ENCODE assay signal across 8 cellular contexts in the genomic region with DNA sequence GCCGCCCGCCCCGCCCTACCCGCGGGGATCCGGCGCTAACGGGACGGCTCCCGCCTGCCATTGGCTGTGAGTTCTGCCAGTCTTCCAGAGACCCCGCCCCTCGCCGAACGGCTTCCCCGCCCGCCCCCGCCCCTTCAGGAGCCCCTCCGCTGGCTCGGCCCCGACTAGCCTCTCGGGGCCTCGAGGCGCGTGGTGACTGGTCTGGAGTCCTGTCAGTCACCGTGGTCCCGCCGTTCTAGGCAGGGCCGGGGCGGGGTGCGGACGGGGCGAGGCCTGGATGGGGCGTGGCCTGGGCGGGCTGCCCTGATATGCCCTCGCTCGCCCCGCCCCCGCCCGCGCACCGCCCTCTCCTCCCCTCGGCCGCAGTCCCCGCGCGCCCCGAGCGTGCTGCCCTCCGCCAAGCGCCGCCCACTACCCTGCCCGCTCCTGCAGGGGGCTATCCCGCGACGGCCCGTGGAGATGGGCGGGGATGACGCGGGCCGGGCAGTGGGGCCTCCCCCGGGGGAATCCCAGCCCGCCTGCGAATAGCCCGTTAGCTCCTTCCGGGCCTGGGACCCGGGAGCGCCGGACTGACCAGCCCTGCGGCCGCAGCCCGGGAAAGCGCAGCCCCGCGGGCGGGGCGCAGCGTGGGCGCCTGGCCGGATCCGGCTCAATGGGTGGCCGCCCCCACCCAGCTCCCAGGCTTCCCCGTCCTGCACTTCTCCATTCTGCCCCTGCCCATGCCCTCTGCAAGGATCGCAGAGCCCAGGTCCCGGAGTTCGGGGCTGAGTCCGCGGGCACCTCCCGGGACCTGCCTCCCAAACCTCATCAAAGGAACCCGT. TPM values are rescaled to one million over a fixed set of nuclear protein-coding genes. Genes with fewer than 3 reads are reported as not detected.
DNase-seq lines count a peak whose midpoint lies in the region; ATAC-seq and TF ChIP-seq lines count a peak whose summit lies in the region.

No MANE protein-coding gene starts in this region.

- no peaks in the 10 kb centered on the region for H3K27me3 ChIP-seq in SK-N-SH (ENCODE audit: insufficient read depth)
- H3K27me3 ChIP-seq in thoracic aorta (replicated peaks; ENCODE audit: insufficient read depth): no peaks in the 10 kb centered on the region

- H4K20me1 ChIP-seq in SK-N-SH (ENCODE audit: insufficient read depth): no peaks in the 10 kb centered on the region

- no peaks in the 10 kb centered on the region for H3K9me2 ChIP-seq in SK-N-SH

- POLR2A ChIA-PET in SK-N-SH (lab: Yijun Ruan, JAX): no interaction called here

- H3K36me3 Mint-ChIP-seq in activated naive CD4-positive, alpha-beta T cell treated with anti-CD3 and anti-CD28 coated beads, Interleukin-2, amount 50 U/mL, for 72 hours: no peaks in the 10 kb centered on the region
- no peaks in the 10 kb centered on the region for H3K36me3 Mint-ChIP-seq in glutamatergic neuron (ENCODE audit: unreplicated experiment)
- peaks cover 4% of the 10 kb centered on the region for H3K36me3 Mint-ChIP-seq in osteocyte (ENCODE audit: unreplicated experiment)

- H3K4me3 Mint-ChIP-seq in glutamatergic neuron (ENCODE audit: unreplicated experiment) (peak overlapping the region; percentile 91), osteocyte (ENCODE audit: unreplicated experiment) (peak overlapping the region; percentile 90)

- no peak for TF ChIP-seq EP300 in SK-N-SH (IDR thresholded peaks at IDR 0.05; ENCODE audit: borderline replicate concordance in 1 of 2, low read depth in 1 of 2, low read length in 1 of 2)

- no peak for TF ChIP-seq RAD21 in SK-N-SH (IDR thresholded peaks at IDR 0.05; ENCODE audit: low read length)

- peak overlapping the region; percentile 99 for H2AFZ ChIP-seq in SK-N-SH (ENCODE audit: low read depth)

- no peaks in the 10 kb centered on the region for H3K79me2 ChIP-seq in SK-N-SH (ENCODE audit: insufficient read depth)

- H3K27ac Mint-ChIP-seq in activated naive CD4-positive, alpha-beta T cell treated with anti-CD3 and anti-CD28 coated beads, Interleukin-2, amount 50 U/mL, for 72 hours: peak overlapping the region; percentile 82 to 95
- no peak overlapping the region for H3K27ac Mint-ChIP-seq in glutamatergic neuron (ENCODE audit: unreplicated experiment)
- H3K27ac Mint-ChIP-seq in osteocyte (ENCODE audit: unreplicated experiment): peak overlapping the region; percentile 95

- TF ChIP-seq CTCF in SK-N-SH (IDR thresholded peaks at IDR 0.05) (no peak), glutamatergic neuron (IDR thresholded peaks at IDR 0.05; ENCODE audit: partially characterized antibody, unreplicated experiment) (no peak), osteocyte (IDR thresholded peaks at IDR 0.05) (peak; percentile 18), thoracic aorta (IDR thresholded peaks at IDR 0.05) (peak; percentile 25)

- CTCF ChIA-PET in SK-N-SH (lab: Yijun Ruan, JAX): interaction anchor here (0.9 to 2.4 kb wide), 4 partner anchors 12 to 127 kb away, joined by 3 to 16 read pairs (median 4); no protein-coding TSS in a partner anchor

- H3K27ac ChIP-seq in SK-N-SH (ENCODE audit: low read depth in 2 of 2, low read length in 1 of 2) (peak overlapping the region; percentile 24 to 53; a peak in 3 of 4 replicates), thoracic aorta (peak overlapping the region; percentile 74 to 88)

- under 1% methylated on average over 31 of the region's 89 CpGs for WGBS in SK-N-SH (ENCODE audit: low lambda C conversion rate)

- ATAC-seq in HG02642 (IDR thresholded peaks at IDR 0.05; ENCODE audit: poor library complexity, unreplicated experiment) (peak; percentile 94), thoracic aorta (ENCODE audit: insufficient number of reproducible peaks, low FRiP score, low read depth) (peak; percentile 91)
- ATAC-seq in activated naive CD4-positive, alpha-beta T cell treated with anti-CD3 and anti-CD28 coated beads, Interleukin-2, amount 50 U/mL, for 72 hours: peak; percentile 90 to 97

- H3K9me3 ChIP-seq in SK-N-SH (no peaks in the 10 kb centered on the region), thoracic aorta (no peaks in the 10 kb centered on the region)

- H3K9ac ChIP-seq in SK-N-SH: peak overlapping the region; percentile 85

- H3F3A ChIP-seq in SK-N-SH (replicated peaks; ENCODE audit: insufficient read depth): peaks cover 9% of the 10 kb centered on the region

- peak; percentile 38 for TF ChIP-seq POLR2A in GM10847 (IDR thresholded peaks at IDR 0.05; ENCODE audit: extremely low read depth, insufficient read length)

- H3K4me2 ChIP-seq in SK-N-SH: peak overlapping the region; percentile 100

- H3K4me1 ChIP-seq in SK-N-SH (ENCODE audit: control insufficient read depth in 1 of 2, insufficient read depth in 2 of 2, low read depth in 1 of 2, low read length in 1 of 2) (peaks cover 0 to 5% of the 10 kb centered on the region in 2 experiments; a peak in 1 of 4 replicates), thoracic aorta (ENCODE audit: control insufficient read depth in 1 of 2, low read depth in 2 of 2) (peaks cover 0 to 38% of the 10 kb centered on the region in 2 donors)

- peak overlapping the region; percentile 71 to 99 for H3K4me3 ChIP-seq in SK-N-SH (ENCODE audit: low read depth in 2 of 2, low read length in 1 of 2)
- H3K4me3 ChIP-seq in thoracic aorta: peak overlapping the region; percentile 100

- no peaks in the 10 kb centered on the region for H3K36me3 ChIP-seq in SK-N-SH (replicated peaks in 1 of 2; ENCODE audit: control insufficient read depth in 1 of 2, insufficient read depth in 2 of 2, low read length in 1 of 2)
- H3K36me3 ChIP-seq in thoracic aorta: no peaks in the 10 kb centered on the region

- DNase-seq in NCI-H1092 treated with DMSO at 0.1 percent for 48 hours (lab: John Stamatoyannopoulos, UW) (peak; percentile 99), SK-N-SH (peak; percentile 100), glutamatergic neuron (peak; percentile 100), osteocyte (ENCODE audit: extremely low spot score, unreplicated experiment) (peak; percentile 100), thoracic aorta (ENCODE audit: low spot score) (peak; percentile 97)
- peak; percentile 98 to 99 for DNase-seq in activated naive CD4-positive, alpha-beta T cell treated with anti-CD3 and anti-CD28 coated beads, Interleukin-2, amount 50 U/mL, for 72 hours (ENCODE audit: low spot score in 2 of 2)

- H3K27me3 Mint-ChIP-seq in glutamatergic neuron (ENCODE audit: unreplicated experiment) (peaks cover 8% of the 10 kb centered on the region), osteocyte (ENCODE audit: unreplicated experiment) (peaks cover 2% of the 10 kb centered on the region)

- no peaks in the 10 kb centered on the region for H3K9me3 Mint-ChIP-seq in activated naive CD4-positive, alpha-beta T cell treated with anti-CD3 and anti-CD28 coated beads, Interleukin-2, amount 50 U/mL, for 72 hours
- peaks cover 4% of the 10 kb centered on the region for H3K9me3 Mint-ChIP-seq in glutamatergic neuron (ENCODE audit: unreplicated experiment)
- H3K9me3 Mint-ChIP-seq in osteocyte (ENCODE audit: unreplicated experiment): no peaks in the 10 kb centered on the region

- H3K4me1 Mint-ChIP-seq in glutamatergic neuron (ENCODE audit: low read depth, unreplicated experiment) (peaks cover 16% of the 10 kb centered on the region), osteocyte (ENCODE audit: unreplicated experiment) (peaks cover 51% of the 10 kb centered on the region)

TF ChIP-seq in SK-N-SH, 30 proteins besides CTCF, POLR2A, EP300 and RAD21 (continues in another document):
- no peak for TF ChIP-seq YY1 (IDR thresholded peaks at IDR 0.05; ENCODE audit: low read depth)
- peak; percentile 55; the same call in 1 of the 2 replicates for TF ChIP-seq ELF1 (IDR thresholded peaks at IDR 0.05)
- TF ChIP-seq RCOR1 (IDR thresholded peaks at IDR 0.05; ENCODE audit: low read length): no peak
- no peak for TF ChIP-seq NFIC (IDR thresholded peaks at IDR 0.05; ENCODE audit: borderline replicate concordance)
- TF ChIP-seq, protein P1, sequence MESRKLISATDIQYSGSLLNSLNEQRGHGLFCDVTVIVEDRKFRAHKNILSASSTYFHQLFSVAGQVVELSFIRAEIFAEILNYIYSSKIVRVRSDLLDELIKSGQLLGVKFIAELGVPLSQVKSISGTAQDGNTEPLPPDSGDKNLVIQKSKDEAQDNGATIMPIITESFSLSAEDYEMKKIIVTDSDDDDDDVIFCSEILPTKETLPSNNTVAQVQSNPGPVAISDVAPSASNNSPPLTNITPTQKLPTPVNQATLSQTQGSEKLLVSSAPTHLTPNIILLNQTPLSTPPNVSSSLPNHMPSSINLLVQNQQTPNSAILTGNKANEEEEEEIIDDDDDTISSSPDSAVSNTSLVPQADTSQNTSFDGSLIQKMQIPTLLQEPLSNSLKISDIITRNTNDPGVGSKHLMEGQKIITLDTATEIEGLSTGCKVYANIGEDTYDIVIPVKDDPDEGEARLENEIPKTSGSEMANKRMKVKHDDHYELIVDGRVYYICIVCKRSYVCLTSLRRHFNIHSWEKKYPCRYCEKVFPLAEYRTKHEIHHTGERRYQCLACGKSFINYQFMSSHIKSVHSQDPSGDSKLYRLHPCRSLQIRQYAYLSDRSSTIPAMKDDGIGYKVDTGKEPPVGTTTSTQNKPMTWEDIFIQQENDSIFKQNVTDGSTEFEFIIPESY (IDR thresholded peaks at IDR 0.05; ENCODE audit: borderline replicate concordance, low read depth): no peak
- TF ChIP-seq RXRA (IDR thresholded peaks at IDR 0.05; ENCODE audit: borderline replicate concordance, low read depth): no peak; the same call in 1 of the 2 replicates

RNA-seq across cellular contexts. Expression of a gene that starts 0.4 kb away (rescaled TPM):
- polyA plus RNA-seq in SK-N-SH (2012; rRNA removed): 10.4 and 11.3 TPM in 2 replicates
- polyA plus RNA-seq in SK-N-SH (2012; cell fraction: cytosol; rRNA removed): 6.5 and 8.6 TPM in 2 replicates
- 8.5 and 10.8 TPM in 2 replicates for polyA plus RNA-seq in SK-N-SH (2012; cell fraction: nucleus; rRNA removed)
- total RNA-seq in activated naive CD4-positive, alpha-beta T cell treated with anti-CD3 and anti-CD28 coated beads, Interleukin-2, amount 50 U/mL, for 72 hours: 1 to 10 TPM; 3.0 to 7.8 TPM
- 65.5 TPM for total RNA-seq in glutamatergic neuron (ENCODE audit: unreplicated experiment)
- 55.3 and 62.0 TPM in 2 replicates for total RNA-seq in osteocyte
- total RNA-seq in thoracic aorta: 10 to 100 TPM; 42.9 to 48.2 TPM

RNA-seq across cellular contexts. Expression of a gene that starts 32.8 kb away (rescaled TPM):
- not detected in 2 replicates for polyA plus RNA-seq in SK-N-SH (2012; rRNA removed)
- polyA plus RNA-seq in SK-N-SH (2012; cell fraction: cytosol; rRNA removed): 0.10 TPM in 1 of 2 replicates, not detected in the other
- 0.14 TPM in 1 of 2 replicates, not detected in the other for polyA plus RNA-seq in SK-N-SH (2012; cell fraction: nucleus; rRNA removed)
- not detected for total RNA-seq in activated naive CD4-positive, alpha-beta T cell treated with anti-CD3 and anti-CD28 coated beads, Interleukin-2, amount 50 U/mL, for 72 hours
- total RNA-seq in glutamatergic neuron (ENCODE audit: unreplicated experiment): not detected
- total RNA-seq in osteocyte: not detected in 2 replicates
- not detected for total RNA-seq in thoracic aorta

Comparison
In these comparisons a context has a peak if more than half of its experiments do, and no peak if none do; other contexts are left out.
1. Peak in every context shown above with its lines: DNase-seq, ATAC-seq, H3K4me3 ChIP-seq and H3K27ac ChIP-seq.
2. CTCF ChIP-seq: peak in osteocyte (single experiment) and thoracic aorta (single experiment); none in SK-N-SH (single experiment) and glutamatergic neuron (single experiment).